In genomic region chr5:21831145-21831787, GRCh38 we compare ENCODE assay signal across 11 cellular contexts.
A peak's percentile ranks its signal among the peaks of the same experiment; 100 is the strongest.
DNase-seq lines count a peak whose midpoint lies in the region; ATAC-seq and TF ChIP-seq lines count a peak whose summit lies in the region.
"Had no signal": no experiment of that assay in that cellular context is flagged by ENCODE, and none has a peak within 500 bp of the region (broad histone marks: within the 10 kb centered on the region; RNA-seq: fewer than 3 reads in every experiment).

No MANE protein-coding gene starts in this region.

- H3K9me3 Mint-ChIP-seq in HFFc6, result peaks cover 12% of the 10 kb centered on the region
- H3K9me3 Mint-ChIP-seq: nephron; stimulated activated naive CD8-positive, alpha-beta T cell treated with anti-CD3 and anti-CD28 coated beads, Interleukin-15, Interleukin-2, amounts not matched to agents 100 ng/mL and 50 ng/mL, for 24 hours had no signal

- H3K4me3 Mint-ChIP-seq in HFFc6, result no peak overlapping the region
- H3K4me3 Mint-ChIP-seq: nephron; stimulated activated naive CD8-positive, alpha-beta T cell treated with anti-CD3 and anti-CD28 coated beads, Interleukin-15, Interleukin-2, amounts not matched to agents 100 ng/mL and 50 ng/mL, for 24 hours had no signal

- peak; percentile 89 for ATAC-seq in GM18502 (IDR thresholded peaks at IDR 0.05; ENCODE audit: poor library complexity, unreplicated experiment)
- peak; percentile 87 for ATAC-seq in HG02981 (IDR thresholded peaks at IDR 0.05; ENCODE audit: unreplicated experiment)

- no peaks in the 10 kb centered on the region for H3K36me3 Mint-ChIP-seq in HFFc6 (ENCODE audit: low read depth)

- peak; percentile 3 for DNase-seq in GM20000 (ENCODE audit: low spot score)
- DNase-seq in NCI-H345 (lab: John Stamatoyannopoulos, UW), result peak; percentile 54
- DNase-seq in stimulated activated CD4-positive, alpha-beta T cell treated with anti-CD3 and anti-CD28 coated beads, Interleukin-2, amount 100 ng/mL, for 48 hours, result no peak
- DNase-seq in SKM-1 treated with dmso at 0.1 percent for 144 hours (lab: John Stamatoyannopoulos, UW; ENCODE audit: unreplicated experiment), result no peak
- DNase-seq in HFFc6, result no peak
- DNase-seq in NCI-H2171 treated with DMSO at 0.1 percent for 48 hours (lab: John Stamatoyannopoulos, UW), result no peak
- DNase-seq: GDM1 had no signal

- TF ChIP-seq CTCF in GM20000 (IDR thresholded peaks at IDR 0.05; ENCODE audit: extremely low read depth, missing control alignments), result no peak
- no peak for TF ChIP-seq CTCF in HFFc6 (IDR thresholded peaks at IDR 0.05)

- H3K27ac Mint-ChIP-seq in HFFc6, result no peak overlapping the region
- H3K27ac Mint-ChIP-seq: nephron; stimulated activated naive CD8-positive, alpha-beta T cell treated with anti-CD3 and anti-CD28 coated beads, Interleukin-15, Interleukin-2, amounts not matched to agents 100 ng/mL and 50 ng/mL, for 24 hours had no signal

- H3K27me3 Mint-ChIP-seq in HFFc6 (ENCODE audit: insufficient read depth), result peaks cover 1% of the 10 kb centered on the region; the same call in 1 of the 2 replicates
- H3K27me3 Mint-ChIP-seq: stimulated activated naive CD8-positive, alpha-beta T cell treated with anti-CD3 and anti-CD28 coated beads, Interleukin-15, Interleukin-2, amounts not matched to agents 100 ng/mL and 50 ng/mL, for 24 hours had no signal

- H3K4me1 Mint-ChIP-seq in HFFc6 (ENCODE audit: low read depth), result no peaks in the 10 kb centered on the region
- H3K4me1 Mint-ChIP-seq: nephron had no signal

Comparison
In these comparisons a context has a peak if more than half of its experiments do, and no peak if none do; other contexts are left out.
1. DNase-seq: peak in GM20000 (single experiment) and NCI-H345 (single experiment); none in stimulated activated CD4-positive, alpha-beta T cell treated with anti-CD3 and anti-CD28 coated beads, Interleukin-2, amount 100 ng/mL, for 48 hours (0 of 2), SKM-1 treated with dmso at 0.1 percent for 144 hours (single experiment), HFFc6 (single experiment) and NCI-H2171 treated with DMSO at 0.1 percent for 48 hours (single experiment).